In genomic region chr10:78312197-78313046, GRCh38 we compare ENCODE assay signal across 1 cellular context.
TF ChIP-seq lines count a peak whose summit lies in the region.

No MANE protein-coding gene starts in this region.

TF ChIP-seq in SK-N-SH treated with all-trans-retinoic acid at 6 μM for 48 hours, 23 proteins besides CTCF, POLR2A, EP300 and RAD21 (continued from another document):
- TF ChIP-seq, protein P1, sequence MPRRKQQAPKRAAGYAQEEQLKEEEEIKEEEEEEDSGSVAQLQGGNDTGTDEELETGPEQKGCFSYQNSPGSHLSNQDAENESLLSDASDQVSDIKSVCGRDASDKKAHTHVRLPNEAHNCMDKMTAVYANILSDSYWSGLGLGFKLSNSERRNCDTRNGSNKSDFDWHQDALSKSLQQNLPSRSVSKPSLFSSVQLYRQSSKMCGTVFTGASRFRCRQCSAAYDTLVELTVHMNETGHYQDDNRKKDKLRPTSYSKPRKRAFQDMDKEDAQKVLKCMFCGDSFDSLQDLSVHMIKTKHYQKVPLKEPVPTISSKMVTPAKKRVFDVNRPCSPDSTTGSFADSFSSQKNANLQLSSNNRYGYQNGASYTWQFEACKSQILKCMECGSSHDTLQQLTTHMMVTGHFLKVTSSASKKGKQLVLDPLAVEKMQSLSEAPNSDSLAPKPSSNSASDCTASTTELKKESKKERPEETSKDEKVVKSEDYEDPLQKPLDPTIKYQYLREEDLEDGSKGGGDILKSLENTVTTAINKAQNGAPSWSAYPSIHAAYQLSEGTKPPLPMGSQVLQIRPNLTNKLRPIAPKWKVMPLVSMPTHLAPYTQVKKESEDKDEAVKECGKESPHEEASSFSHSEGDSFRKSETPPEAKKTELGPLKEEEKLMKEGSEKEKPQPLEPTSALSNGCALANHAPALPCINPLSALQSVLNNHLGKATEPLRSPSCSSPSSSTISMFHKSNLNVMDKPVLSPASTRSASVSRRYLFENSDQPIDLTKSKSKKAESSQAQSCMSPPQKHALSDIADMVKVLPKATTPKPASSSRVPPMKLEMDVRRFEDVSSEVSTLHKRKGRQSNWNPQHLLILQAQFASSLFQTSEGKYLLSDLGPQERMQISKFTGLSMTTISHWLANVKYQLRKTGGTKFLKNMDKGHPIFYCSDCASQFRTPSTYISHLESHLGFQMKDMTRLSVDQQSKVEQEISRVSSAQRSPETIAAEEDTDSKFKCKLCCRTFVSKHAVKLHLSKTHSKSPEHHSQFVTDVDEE (CRISPR knock-in tag; IDR thresholded peaks at IDR 0.05): no peak
- TF ChIP-seq, protein P2, sequence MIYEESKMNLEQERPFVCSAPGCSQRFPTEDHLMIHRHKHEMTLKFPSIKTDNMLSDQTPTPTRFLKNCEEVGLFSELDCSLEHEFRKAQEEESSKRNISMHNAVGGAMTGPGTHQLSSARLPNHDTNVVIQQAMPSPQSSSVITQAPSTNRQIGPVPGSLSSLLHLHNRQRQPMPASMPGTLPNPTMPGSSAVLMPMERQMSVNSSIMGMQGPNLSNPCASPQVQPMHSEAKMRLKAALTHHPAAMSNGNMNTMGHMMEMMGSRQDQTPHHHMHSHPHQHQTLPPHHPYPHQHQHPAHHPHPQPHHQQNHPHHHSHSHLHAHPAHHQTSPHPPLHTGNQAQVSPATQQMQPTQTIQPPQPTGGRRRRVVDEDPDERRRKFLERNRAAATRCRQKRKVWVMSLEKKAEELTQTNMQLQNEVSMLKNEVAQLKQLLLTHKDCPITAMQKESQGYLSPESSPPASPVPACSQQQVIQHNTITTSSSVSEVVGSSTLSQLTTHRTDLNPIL (CRISPR knock-in tag; IDR thresholded peaks at IDR 0.05; ENCODE audit: low read depth): no peak
- no peak for TF ChIP-seq PATZ1 (CRISPR knock-in tag; IDR thresholded peaks at IDR 0.05; ENCODE audit: borderline replicate concordance)
- TF ChIP-seq RARB (CRISPR knock-in tag; IDR thresholded peaks at IDR 0.05): 0 out of 2 replicates have a peak, but pooled peaks have one; percentile 5
- no peak for TF ChIP-seq ZNF8 (CRISPR knock-in tag; IDR thresholded peaks at IDR 0.05)
- TF ChIP-seq TOX (CRISPR knock-in tag; IDR thresholded peaks at IDR 0.05; ENCODE audit: borderline replicate concordance): peak; percentile 83
- TF ChIP-seq ZNF70 (CRISPR knock-in tag; IDR thresholded peaks at IDR 0.05): no peak
- no peak for TF ChIP-seq CSRNP3 (CRISPR knock-in tag; IDR thresholded peaks at IDR 0.05)
- TF ChIP-seq OSR1 (CRISPR knock-in tag; IDR thresholded peaks at IDR 0.05): no peak
